Comparison of ENCODE assay signal across 26 cellular contexts in the genomic region with DNA sequence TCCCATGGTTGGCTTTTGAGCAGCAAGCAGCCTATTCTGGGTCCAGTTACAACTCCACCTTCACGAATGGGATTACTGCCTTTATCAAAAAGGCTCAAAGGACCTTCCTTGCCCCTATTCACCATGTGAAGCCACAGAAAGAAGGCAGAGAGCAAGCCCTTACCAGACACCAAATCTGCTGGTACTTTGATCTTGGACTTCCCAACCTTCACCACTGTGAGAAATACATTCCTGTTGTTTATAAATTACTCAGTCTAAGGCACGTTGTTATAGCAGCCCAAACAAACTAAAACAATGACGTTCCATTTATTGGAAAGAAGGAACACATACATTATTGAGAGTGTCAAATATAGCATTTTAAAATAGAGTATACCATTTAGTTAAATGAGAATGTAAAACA.
"Had no signal": no experiment of that assay in that cellular context is flagged by ENCODE, and none has a peak within 500 bp of the region (broad histone marks: within the 10 kb centered on the region; RNA-seq: fewer than 3 reads in every experiment).

No MANE protein-coding gene starts in this region.

- H3K27ac ChIP-seq: body of pancreas, breast epithelium, RWPE1 had no signal

- FAIRE-seq: astrocyte, RCC 7860 had no signal

- H3K36me3 ChIP-seq: breast epithelium, MG63 had no signal

- DNase-seq: activated CD4-positive, alpha-beta T cell treated with anti-CD3 and anti-CD28 coated beads for 36 hours; activated CD4-positive, alpha-beta T cell treated with anti-CD3 and anti-CD28 coated beads, Interleukin-2, amount 10 ng/mL, durations not matched to agents 7 days and 5 days; activated CD4-positive, alpha-beta T cell treated with anti-CD3 and anti-CD28 coated beads, Interleukin-2, amount 50 U/mL, for 48 hours; activated CD8-positive, alpha-beta T cell treated with anti-CD3 and anti-CD28 coated beads, Interleukin-2, amount 10 ng/mL, durations not matched to agents 7 days and 5 days; activated gamma-delta T cell; activated naive CD4-positive, alpha-beta T cell treated with Interleukin-2 at 50 U/mL for 16 hours; activated naive CD8-positive, alpha-beta T cell treated with anti-CD3 and anti-CD28 coated beads, Interleukin-2, amount 10 ng/mL, durations not matched to agents 7 days and 5 days; activated T-cell treated with anti-CD3 and anti-CD28 coated beads, Interleukin-2, amount 50 U/mL, for 24 hours; body of pancreas; Karpas-422; MG63; NCI-H1048; NCI-H1105 treated with DMSO at 0.1 percent for 48 hours; NCI-H1436; NCI-H1694; NCI-H2029; NCI-H345; NCI-H524 treated with DMSO at 0.1 percent for 48 hours; PC-3; SIG-M5; T1000 had no signal

- H3K4me1 ChIP-seq: body of pancreas, breast epithelium had no signal

- H3K27me3 ChIP-seq: body of pancreas, breast epithelium, MG63 had no signal

- H3K4me3 ChIP-seq: body of pancreas, breast epithelium, MG63 had no signal

- ATAC-seq: activated CD4-positive, alpha-beta T cell treated with anti-CD3 and anti-CD28 coated beads for 36 hours; activated CD8-positive, alpha-beta T cell treated with anti-CD3 and anti-CD28 coated beads, Interleukin-2, amount 10 ng/mL, durations not matched to agents 7 days and 5 days; body of pancreas; PC-3; Right ventricle myocardium inferior had no signal

- H3K9me3 ChIP-seq: body of pancreas, breast epithelium had no signal
